26 cellular contexts compared by ENCODE assay signal in the genomic region with DNA sequence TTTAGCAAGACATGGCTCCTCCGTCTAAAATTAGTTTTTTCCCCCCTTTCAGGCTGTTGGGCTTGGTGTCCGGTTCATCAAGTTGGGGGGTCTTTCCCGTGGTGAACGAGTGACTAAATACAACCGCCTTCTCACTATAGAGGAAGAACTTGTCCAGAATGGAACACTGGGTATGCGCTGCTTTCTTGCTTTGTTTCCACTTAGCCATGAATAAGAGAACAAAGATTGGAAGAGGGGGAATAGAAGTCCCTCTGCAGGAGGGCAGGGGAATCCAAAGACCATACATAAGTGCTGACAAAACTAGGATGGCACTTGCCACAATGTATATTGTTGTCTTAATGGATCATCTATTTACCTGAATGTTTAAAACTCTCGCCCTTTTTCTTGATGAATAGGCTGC. TPM values are rescaled to one million over a fixed set of nuclear protein-coding genes. Genes with fewer than 3 reads are reported as not detected.
"Had no signal": no experiment of that assay in that cellular context is flagged by ENCODE, and none has a peak within 500 bp of the region (broad histone marks: within the 10 kb centered on the region; RNA-seq: fewer than 3 reads in every experiment).

No MANE protein-coding gene starts in this region.

- H3K27me3 ChIP-seq: dorsolateral prefrontal cortex, gastrocnemius medialis, testis, tibial nerve, upper lobe of right lung had no signal

- H3K4me3 ChIP-seq: dorsolateral prefrontal cortex, gastrocnemius medialis, lung, psoas muscle, spleen, testis, tibial nerve, upper lobe of right lung had no signal

- H3K36me3 ChIP-seq: gastrocnemius medialis, spleen, tibial nerve, upper lobe of right lung had no signal

- ATAC-seq: esophagus mucosa; gastrocnemius medialis; left colon; left ventricle myocardium superior; natural killer cell treated with Interleukin-12 subunit alpha and Interleukin-12 subunit beta and Interleukin-15 and Interleukin-18, amount 100 ng/mL, for 72 hours; psoas muscle; sciatic nerve; stimulated activated memory B cell treated with anti-CD40 and anti-IgM and Interleukin-4, amounts not matched to agents 10 μg/mL and 1 μg/mL and 100 μg/mL, for 72 hours; upper lobe of right lung had no signal

- H3K9me3 ChIP-seq: gastrocnemius medialis, psoas muscle, spleen, testis, tibial nerve, upper lobe of right lung had no signal

- DNase-seq: cortex of kidney; dorsolateral prefrontal cortex; effector CD8-positive, alpha-beta T cell; gastrocnemius medialis; glutamatergic neuron; kidney; left colon; left ventricle myocardium superior; mesenchymal stem cell; midbrain; psoas muscle; retina; spleen; stimulated activated CD4-positive, alpha-beta T cell treated with anti-CD3 and anti-CD28 coated beads, Interleukin-15, amount 100 ng/mL, for 24 hours; stimulated activated CD4-positive, alpha-beta T cell treated with anti-CD3 and anti-CD28 coated beads, Interleukin-1b, Interleukin-23, amount 100 ng/mL, for 48 hours; stimulated activated CD4-positive, alpha-beta T cell treated with anti-CD3 and anti-CD28 coated beads, Interleukin-4, amount 100 ng/mL, for 24 hours; testis; upper lobe of right lung had no signal

- H3K4me1 ChIP-seq: gastrocnemius medialis, psoas muscle, spleen, testis, tibial nerve, upper lobe of right lung had no signal

- H3K27ac ChIP-seq: gastrocnemius medialis, psoas muscle, spleen, testis, tibial nerve, upper lobe of right lung had no signal

RNA-seq across cellular contexts. Expression of a gene that starts 30.5 kb away (rescaled TPM):
- total RNA-seq: esophagus mucosa; fibroblast of villous mesenchyme; gastrocnemius medialis; natural killer cell treated with Interleukin-12 subunit alpha and Interleukin-12 subunit beta and Interleukin-15 and Interleukin-18, amount 100 ng/mL, for 72 hours; psoas muscle; skeletal muscle tissue; spleen; upper lobe of right lung had no signal
